ENCODE assay signal across 13 cellular contexts in the genomic region with DNA sequence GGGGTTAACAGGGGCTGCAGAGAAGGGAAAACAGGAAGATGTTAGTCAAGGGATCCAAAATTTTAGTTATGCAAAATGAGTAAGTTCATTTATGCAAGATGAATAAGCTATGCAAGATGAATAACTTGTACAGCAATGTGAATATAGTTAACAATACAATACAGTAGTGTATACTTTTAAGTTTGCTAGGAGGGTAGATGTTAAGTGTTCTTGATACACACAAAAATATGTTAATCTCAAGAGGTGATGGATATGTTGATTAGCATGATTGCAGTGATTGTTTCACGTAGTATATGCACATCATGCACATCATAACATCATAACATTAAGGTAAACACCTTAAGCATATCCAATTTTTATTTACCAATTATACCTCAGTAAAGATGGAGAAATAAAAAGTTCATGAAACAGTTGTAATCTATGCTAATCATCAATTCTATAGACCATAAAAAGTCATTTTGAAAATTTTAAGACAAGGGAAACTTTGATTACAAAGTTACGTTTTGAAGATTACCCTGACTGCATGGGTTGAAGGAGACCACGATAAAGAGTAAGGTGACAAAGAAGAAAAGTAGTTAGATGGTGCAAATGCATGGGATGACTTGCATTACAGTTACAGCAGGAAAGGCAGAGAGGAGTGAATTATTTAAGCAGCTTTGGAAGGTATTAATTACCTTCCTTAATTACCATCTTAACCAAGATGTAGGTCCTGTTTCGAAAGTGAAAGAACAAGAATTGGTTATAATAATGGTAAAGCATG.
"Had no signal": no experiment of that assay in that cellular context is flagged by ENCODE, and none has a peak within 500 bp of the region (broad histone marks: within the 10 kb centered on the region; RNA-seq: fewer than 3 reads in every experiment).

No MANE protein-coding gene starts in this region.

- H3K9me3 Mint-ChIP-seq: activated B cell treated with CpG ODN at 0.5 μM for 24 hours; activated naive CD8-positive, alpha-beta T cell treated with anti-CD3 and anti-CD28 coated beads, Interleukin-2, amount 10 ng/mL, durations not matched to agents 7 days and 5 days; T-helper 1 cell treated with Interleukin-12 subunit alpha and Interleukin-12 subunit beta and Interleukin-4 antibody, amounts not matched to agents 30 μg/mL and 1 μg/mL, for 36 hours had no signal

- DNase-seq: activated B cell treated with CpG ODN at 0.5 μM for 24 hours; activated CD4-positive, alpha-beta T cell treated with anti-CD3 and anti-CD28 coated beads, Interleukin-2, amount 50 U/mL, for 4 hours; activated gamma-delta T cell; activated naive CD8-positive, alpha-beta T cell treated with anti-CD3 and anti-CD28 coated beads, Interleukin-2, amount 10 ng/mL, durations not matched to agents 7 days and 5 days; aorta; foreskin melanocyte; head of caudate nucleus; left colon; midbrain; retina had no signal

- H3K4me1 Mint-ChIP-seq: activated B cell treated with CpG ODN at 0.5 μM for 24 hours; activated naive CD8-positive, alpha-beta T cell treated with anti-CD3 and anti-CD28 coated beads, Interleukin-2, amount 10 ng/mL, durations not matched to agents 7 days and 5 days had no signal

- ATAC-seq: left colon, SK-N-SH treated with all-trans-retinoic acid at 6 μM for 48 hours had no signal

- H3K27ac Mint-ChIP-seq: activated B cell treated with CpG ODN at 0.5 μM for 24 hours; activated naive CD8-positive, alpha-beta T cell treated with anti-CD3 and anti-CD28 coated beads, Interleukin-2, amount 10 ng/mL, durations not matched to agents 7 days and 5 days; T-helper 1 cell treated with Interleukin-12 subunit alpha and Interleukin-12 subunit beta and Interleukin-4 antibody, amounts not matched to agents 30 μg/mL and 1 μg/mL, for 36 hours had no signal

- H3K4me3 Mint-ChIP-seq: activated B cell treated with CpG ODN at 0.5 μM for 24 hours; activated naive CD8-positive, alpha-beta T cell treated with anti-CD3 and anti-CD28 coated beads, Interleukin-2, amount 10 ng/mL, durations not matched to agents 7 days and 5 days; T-helper 1 cell treated with Interleukin-12 subunit alpha and Interleukin-12 subunit beta and Interleukin-4 antibody, amounts not matched to agents 30 μg/mL and 1 μg/mL, for 36 hours had no signal

- H3K27me3 Mint-ChIP-seq: activated B cell treated with CpG ODN at 0.5 μM for 24 hours; activated naive CD8-positive, alpha-beta T cell treated with anti-CD3 and anti-CD28 coated beads, Interleukin-2, amount 10 ng/mL, durations not matched to agents 7 days and 5 days had no signal

- FAIRE-seq: TTC549 had no signal
